Comparison of ENCODE assay signal across 17 cellular contexts in genomic region chr6:12343122-12343439, GRCh38. TPM values are rescaled to one million over a fixed set of nuclear protein-coding genes. Genes with fewer than 3 reads are reported as not detected.
DNase-seq lines count a peak whose midpoint lies in the region; ATAC-seq, FAIRE-seq and TF ChIP-seq lines count a peak whose summit lies in the region.
"Had no signal": no experiment of that assay in that cellular context is flagged by ENCODE, and none has a peak within 500 bp of the region (broad histone marks: within the 10 kb centered on the region; RNA-seq: fewer than 3 reads in every experiment).

No MANE protein-coding gene starts in this region.

- no peak for FAIRE-seq in HepG2 (lab: Jason Lieb, UNC)
- FAIRE-seq: endometrium had no signal

- H3K9ac ChIP-seq in HepG2 (ENCODE audit: insufficient read depth, low read depth, low read length) = peak overlapping the region; percentile 14; the same call in 1 of the 2 replicates
- H3K9ac ChIP-seq in neuronal stem cell (ENCODE audit: low read depth, low read length, poor library complexity) = no peak overlapping the region

- 7% methylated on average over 5 of the region's 5 CpGs for WGBS in HepG2 (ENCODE audit: low lambda C conversion rate)
- WGBS in tibial nerve, 2 donors = 81 to 85% methylated on average over 5 of the region's 5 CpGs
- WGBS in neuronal stem cell (ENCODE audit: extremely low coverage in 2 of 2, insufficient read length in 2 of 2, insufficient replicate concordance in 1 of 2), 2 donors = no CpG with 5 or more reads among the region's 5 CpGs

- ATAC-seq in HepG2 (no peak; the same call in 2 of the 3 replicates), GM21447 (IDR thresholded peaks at IDR 0.05; ENCODE audit: unreplicated experiment) (no peak)
- ATAC-seq: activated CD4-positive, CD25-positive, alpha-beta regulatory T cell treated with anti-CD3 and anti-CD28 coated beads, Interleukin-2, amount 50 U/mL, for 24 hours; natural killer cell had no signal

- H3K36me3 ChIP-seq in HepG2 (replicated peaks in 1 of 2; ENCODE audit: control insufficient read depth in 1 of 2, insufficient read depth in 2 of 2, low read length in 2 of 2) = no peaks in the 10 kb centered on the region
- H3K36me3 ChIP-seq in tibial nerve = no peaks in the 10 kb centered on the region
- no peaks in the 10 kb centered on the region for H3K36me3 ChIP-seq in A673 (ENCODE audit: insufficient read depth, low read length, poor library complexity, severe bottlenecking)
- H3K36me3 ChIP-seq in neuronal stem cell (replicated peaks in 1 of 2; ENCODE audit: control insufficient read depth in 2 of 2, insufficient read depth in 2 of 2, low read length in 2 of 2) = no peaks in the 10 kb centered on the region
- H3K36me3 ChIP-seq: sigmoid colon, uterus had no signal

- H3K27ac ChIP-seq in HepG2 (ENCODE audit: extremely low read length, insufficient read depth, low read length) = peak overlapping the region; percentile 41
- no peak overlapping the region for H3K27ac ChIP-seq in tibial nerve
- H3K27ac ChIP-seq in A673 (ENCODE audit: low read depth, low read length, poor library complexity, severe bottlenecking) = no peak overlapping the region
- H3K27ac ChIP-seq in neuronal stem cell (replicated peaks; ENCODE audit: low read length) = no peak overlapping the region
- H3K27ac ChIP-seq: sigmoid colon, uterus had no signal

- H2BK12ac ChIP-seq in neuronal stem cell (ENCODE audit: low read length) = no peak overlapping the region

- BruUV-seq in HepG2 (replicated peaks; lab: Mats Ljungman, UMichigan) = no TSS peak
- BruUV-seq in A673 (replicated peaks; lab: Mats Ljungman, UMichigan) = no TSS peak

- no peak overlapping the region for H2BK5ac ChIP-seq in neuronal stem cell (ENCODE audit: low read length)

- DNase-seq in HCEC 1CT (peak; percentile 36), amniotic epithelial cell (ENCODE audit: low read depth) (peak; percentile 65), HepG2 (ENCODE audit: low spot score) (no peak), tibial nerve (ENCODE audit: low spot score in 2 of 2) (no peak), A673 (ENCODE audit: low spot score) (no peak), neuronal stem cell (ENCODE audit: low spot score) (no peak)
- DNase-seq: activated CD4-positive, alpha-beta memory T cell treated with anti-CD3 and anti-CD28 coated beads, Interleukin-2, amount 10 ng/mL, durations not matched to agents 7 days and 5 days; activated gamma-delta T cell; AML-193; natural killer cell; NCI-H1436 treated with DMSO at 0.1 percent for 48 hours; NCI-H2171 treated with DMSO at 0.1 percent for 48 hours; sigmoid colon; uterus had no signal

- no peaks in the 10 kb centered on the region for H4K20me1 ChIP-seq in HepG2 (ENCODE audit: insufficient read depth, low read length)

- no peak for TF ChIP-seq EP300 in HepG2 (IDR thresholded peaks at IDR 0.05; ENCODE audit: low read depth in 2 of 2, low read length in 2 of 2)
- no peak for TF ChIP-seq EP300 in HepG2 (CRISPR knock-in tag; IDR thresholded peaks at IDR 0.05; ENCODE audit: borderline replicate concordance)
- TF ChIP-seq EP300 in tibial nerve (IDR thresholded peaks at IDR 0.05) = no peak

- H3K4me2 ChIP-seq in HepG2 (ENCODE audit: low read depth, low read length) (peak overlapping the region; percentile 56), neuronal stem cell (ENCODE audit: insufficient read depth, low read length, poor library complexity, severe bottlenecking) (no peak overlapping the region)

- H3K9me3 ChIP-seq in HepG2 (ENCODE audit: low read length) (no peaks in the 10 kb centered on the region), tibial nerve (no peaks in the 10 kb centered on the region), A673 (ENCODE audit: low read depth, low read length, poor library complexity, severe bottlenecking) (no peaks in the 10 kb centered on the region), neuronal stem cell (replicated peaks in 1 of 2; ENCODE audit: control insufficient read depth in 2 of 2, insufficient read depth in 1 of 2, low read depth in 1 of 2, low read length in 2 of 2) (no peaks in the 10 kb centered on the region)
- H3K9me3 ChIP-seq: sigmoid colon, uterus had no signal

- peak overlapping the region in 2 of 3 experiments; percentile 4 to 15; a peak in 1 of 6 replicates for H3K4me3 ChIP-seq in HepG2 (replicated peaks in 1 of 3; ENCODE audit: insufficient read depth in 1 of 3, low read depth in 2 of 3, low read length in 3 of 3)
- H3K4me3 ChIP-seq in tibial nerve = no peak overlapping the region
- H3K4me3 ChIP-seq in A673 (ENCODE audit: low read depth, low read length, poor library complexity, severe bottlenecking) = no peak overlapping the region
- no peak overlapping the region for H3K4me3 ChIP-seq in neuronal stem cell (ENCODE audit: low read length in 2 of 2)
- H3K4me3 ChIP-seq: sigmoid colon, uterus had no signal

- no peak overlapping the region for H2BK15ac ChIP-seq in neuronal stem cell (ENCODE audit: low read length)

- TF ChIP-seq RAD21 in HepG2 (CRISPR knock-in tag; IDR thresholded peaks at IDR 0.05) = no peak

- H2AK5ac ChIP-seq in neuronal stem cell (ENCODE audit: low read depth, low read length) = no peak overlapping the region

- CTCF ChIA-PET in HepG2 (lab: Yijun Ruan, JAX; ENCODE audit: low intra/inter-chr PET ratio, low total read pairs) = no interaction called here
- CTCF ChIA-PET in A673 (lab: Charles Lee) = no interaction called here

- H3K23ac ChIP-seq in neuronal stem cell (ENCODE audit: low read depth, low read length, poor library complexity) = no peak overlapping the region

- no peak overlapping the region for H4K8ac ChIP-seq in neuronal stem cell (ENCODE audit: low read depth, low read length)

- no peak overlapping the region for H3K14ac ChIP-seq in neuronal stem cell (ENCODE audit: low read length)

- H3K4me1 ChIP-seq in HepG2 (ENCODE audit: insufficient read depth, low read length) (peaks cover 76% of the 10 kb centered on the region), tibial nerve (no peaks in the 10 kb centered on the region), A673 (ENCODE audit: insufficient read depth, low read length, poor library complexity, severe bottlenecking) (no peaks in the 10 kb centered on the region), neuronal stem cell (ENCODE audit: control insufficient read depth in 2 of 2, insufficient read depth in 1 of 2, low read depth in 1 of 2, low read length in 2 of 2) (peaks cover 0 to 7% of the 10 kb centered on the region in 2 donors)
- H3K4me1 ChIP-seq: sigmoid colon, uterus had no signal

- no peak overlapping the region for H3K4ac ChIP-seq in neuronal stem cell (ENCODE audit: low read length)

- no peaks in the 10 kb centered on the region for H3K79me1 ChIP-seq in neuronal stem cell (ENCODE audit: low read depth, low read length)

- H2AFZ ChIP-seq in HepG2 (ENCODE audit: low read length) (no peak overlapping the region), neuronal stem cell (ENCODE audit: low read length) (no peak overlapping the region)

- no peak overlapping the region for H4K91ac ChIP-seq in neuronal stem cell (ENCODE audit: low read depth, low read length, poor library complexity)

- no peaks in the 10 kb centered on the region for H3K79me2 ChIP-seq in HepG2 (ENCODE audit: insufficient read depth, low read length)

- no peak for TF ChIP-seq POLR2A in HepG2 (IDR thresholded peaks at IDR 0.05; ENCODE audit: insufficient read depth in 1 of 2, low read depth in 2 of 2, low read length in 2 of 2)
- TF ChIP-seq POLR2A in tibial nerve (IDR thresholded peaks at IDR 0.05) = no peak

- POLR2A ChIA-PET in HepG2 (lab: Yijun Ruan, JAX) (interaction anchor here (1.0 to 2.3 kb wide), 6 partner anchors 11 to 48 kb away, joined by 3 to 17 read pairs (median 3); no protein-coding TSS in a partner anchor), A673 (lab: Charles Lee; ENCODE audit: low non-redundant PET) (no interaction called here)

- no peak for TF ChIP-seq CTCF in HepG2 (CRISPR knock-in tag; IDR thresholded peaks at IDR 0.05)
- no peak for TF ChIP-seq CTCF in tibial nerve (IDR thresholded peaks at IDR 0.05)
- TF ChIP-seq CTCF in A673 (conservative IDR thresholded peaks at IDR 0.05; ENCODE audit: low read depth, low read length) = no peak

- H2BK120ac ChIP-seq in neuronal stem cell (ENCODE audit: low read depth, low read length) = no peak overlapping the region

- intact Hi-C loops in HepG2 (cut with micrococcal nuclease; ENCODE audit: unreplicated experiment) = loop anchor here (2.0 kb wide), 1 partner anchor 18 kb away; no protein-coding TSS in a partner anchor
- intact Hi-C loops in A673 (cut with micrococcal nuclease; ENCODE audit: unreplicated experiment) = no loop called here

- in situ Hi-C loops in HepG2 (cut with HindIII; ENCODE audit: extremely low pct_ligation_motif_present, low pct_unique_long_range_greater_than_20kb) = no loop called here

- H3K27me3 ChIP-seq in HepG2 (ENCODE audit: control insufficient read depth in 1 of 2, insufficient read depth in 2 of 2, low read length in 2 of 2) (no peaks in the 10 kb centered on the region), tibial nerve (peaks cover 0 to 4% of the 10 kb centered on the region in 2 donors), A673 (replicated peaks; ENCODE audit: insufficient read depth, low read depth, low read length, poor library complexity) (peaks cover 16% of the 10 kb centered on the region), neuronal stem cell (ENCODE audit: control insufficient read depth in 3 of 3, insufficient read depth in 3 of 3, low read depth in 1 of 3, low read length in 3 of 3) (no peaks in the 10 kb centered on the region)
- H3K27me3 ChIP-seq: uterus had no signal

- H3K18ac ChIP-seq in neuronal stem cell (ENCODE audit: low read length) = no peak overlapping the region

RNA-seq across cellular contexts. Expression of gene EDN1, which starts 52.9 kb away (rescaled TPM):
- total RNA-seq in HepG2 (2016; rRNA removed; fragmentation: Illumina TruSeq; extraction: Trizol) (0.15 and 0.21 TPM in 2 replicates), tibial nerve (10 to 100 TPM; 18.2 to 48.8 (median 38.3) TPM), A673 (2021) (not detected in 2 replicates)
- 0.10 TPM in 1 of 2 replicates, not detected in the other for total RNA-seq in HepG2 (2016; cell fraction: cytosol; rRNA removed; fragmentation: Illumina TruSeq; extraction: Trizol; ENCODE audit: low read depth)
- 0.22 TPM in 1 of 2 replicates, not detected in the other for total RNA-seq in HepG2 (2016; cell fraction: insoluble cytoplasmic fraction; rRNA removed; fragmentation: Illumina TruSeq; extraction: Trizol)
- total RNA-seq in HepG2 (2016; cell fraction: membrane; rRNA removed; fragmentation: Illumina TruSeq; extraction: Trizol) = 0.07 and 0.22 TPM in 2 replicates
- 0.25 and 0.53 TPM in 2 replicates for total RNA-seq in HepG2 (2016; cell fraction: nucleus; rRNA removed; fragmentation: Illumina TruSeq; extraction: Trizol)
- polyA plus RNA-seq in HepG2 (2011; rRNA removed) = 0.78 and 1.2 TPM in 2 replicates
- 0.50 and 0.72 TPM in 2 replicates for polyA plus RNA-seq in HepG2 (2011; cell fraction: cytosol; rRNA removed)
- polyA plus RNA-seq in HepG2 (2011; cell fraction: nucleus; rRNA removed) = 1.3 TPM in 2 replicates
- polyA plus RNA-seq in HepG2 (2012) = 6.0 and 7.3 TPM in 2 replicates
- polyA plus RNA-seq in HepG2 (2016; cell fraction: cytosol; fragmentation: Illumina TruSeq; extraction: Trizol; ENCODE audit: low read depth) = not detected in 2 replicates
- not detected in 2 replicates for polyA plus RNA-seq in HepG2 (2016; cell fraction: insoluble cytoplasmic fraction; fragmentation: Illumina TruSeq; extraction: Trizol; ENCODE audit: low read depth)
- not detected in 2 replicates for polyA plus RNA-seq in HepG2 (2016; cell fraction: membrane; fragmentation: Illumina TruSeq; extraction: Trizol; ENCODE audit: low read depth)
- 0.90 and 1.3 TPM in 2 replicates for polyA plus RNA-seq in HepG2 (2016; cell fraction: nucleus; fragmentation: Illumina TruSeq; extraction: Trizol; ENCODE audit: insufficient read depth, low read depth)
- polyA minus RNA-seq in HepG2 (2011; rRNA and poly(A)+ RNA removed; ENCODE audit: low replicate concordance) = 1.0 TPM in 2 replicates
- 0.30 and 0.88 TPM in 2 replicates for polyA minus RNA-seq in HepG2 (2011; cell fraction: cytosol; rRNA and poly(A)+ RNA removed)
- polyA minus RNA-seq in HepG2 (2011; cell fraction: nucleus; rRNA and poly(A)+ RNA removed) = 0.62 and 0.77 TPM in 2 replicates
- polyA plus RNA-seq in neuronal stem cell (2013, experiment 1 of 2) = 0.75 TPM
- polyA plus RNA-seq in neuronal stem cell (2013, experiment 2 of 2) = 0.87 TPM

Comparison
In these comparisons a context has a peak if more than half of its experiments do, and no peak if none do; other contexts are left out.
1. DNase-seq: peak in HCEC 1CT (single experiment) and amniotic epithelial cell (single experiment); none in HepG2 (single experiment), tibial nerve (0 of 2), A673 (single experiment) and neuronal stem cell (single experiment).
2. H3K4me3 ChIP-seq: peak in HepG2 (2 of 3); none in tibial nerve (0 of 4), A673 (single experiment) and neuronal stem cell (0 of 2).
3. RNA of gene EDN1, which starts 52.9 kb away (total RNA-seq): 18.2 to 48.8 TPM in tibial nerve; 0.07 to 0.53 TPM in HepG2 and not detected in A673; every median in the first group is over 10 times any median in the second.